In the genomic region with DNA sequence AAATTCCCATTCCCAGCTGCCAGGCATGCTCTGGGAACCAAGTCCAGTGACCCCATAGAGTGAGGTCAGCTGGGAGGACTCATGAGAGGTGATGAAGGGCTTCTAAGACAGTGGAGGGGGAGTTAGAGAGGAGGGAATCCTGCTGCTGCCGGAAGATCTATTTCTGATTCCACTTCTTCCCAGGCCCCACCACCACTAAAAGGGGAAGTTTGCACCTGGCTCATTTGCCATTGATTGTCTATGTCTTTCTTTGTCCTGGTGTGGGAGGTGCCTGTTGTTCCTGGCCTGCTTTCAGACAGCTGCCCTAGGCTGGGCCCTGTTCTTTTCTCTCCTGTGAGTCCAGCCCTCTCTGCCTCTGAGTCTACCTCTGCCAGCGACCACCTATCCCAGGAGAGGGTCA, we compare ENCODE assay signal across 1 cellular context.
TF ChIP-seq lines count a peak whose summit lies in the region.

No MANE protein-coding gene starts in this region.

TF ChIP-seq in H1, 55 proteins besides CTCF, POLR2A, EP300 and RAD21:
- no peak for TF ChIP-seq BCL11A (IDR thresholded peaks at IDR 0.05; ENCODE audit: low read depth in 2 of 2, low read length in 2 of 2)
- no peak for TF ChIP-seq SRF (IDR thresholded peaks at IDR 0.05; ENCODE audit: low read depth, low read length)
- no peak for TF ChIP-seq ZNF274 (IDR thresholded peaks at IDR 0.05; ENCODE audit: borderline replicate concordance, extremely low read depth, low read length)
- TF ChIP-seq SIN3A (conservative IDR thresholded peaks at IDR 0.05 in 1 of 2, IDR thresholded peaks at IDR 0.05 in 1 of 2; ENCODE audit: low read depth in 1 of 2, low read length in 2 of 2): no peak
- no peak for TF ChIP-seq ASH2L (IDR thresholded peaks at IDR 0.05; ENCODE audit: low read length)
- no peak for TF ChIP-seq KDM1A (IDR thresholded peaks at IDR 0.05; ENCODE audit: borderline replicate concordance, low read length)
- TF ChIP-seq KDM4A (IDR thresholded peaks at IDR 0.05; ENCODE audit: low read depth, low read length, severe bottlenecking): no peak
- TF ChIP-seq CHD1 (IDR thresholded peaks at IDR 0.05; ENCODE audit: low read depth, low read length): no peak
- no peak for TF ChIP-seq GABPA (IDR thresholded peaks at IDR 0.05; ENCODE audit: borderline replicate concordance, insufficient read depth, low read length)
- no peak for TF ChIP-seq SP4 (IDR thresholded peaks at IDR 0.05; ENCODE audit: low read length)
- TF ChIP-seq BRCA1 (IDR thresholded peaks at IDR 0.05; ENCODE audit: low read depth, low read length): no peak
- TF ChIP-seq FOSL1 (IDR thresholded peaks at IDR 0.05; ENCODE audit: insufficient read depth, low read depth, low read length): no peak
- no peak for TF ChIP-seq JUND (IDR thresholded peaks at IDR 0.05; ENCODE audit: low read length)
